8 cellular contexts compared by ENCODE assay signal in genomic region chr20:56422131-56422823, GRCh38. TPM values are rescaled to one million over a fixed set of nuclear protein-coding genes. Genes with fewer than 3 reads are reported as not detected.
DNase-seq lines count a peak whose midpoint lies in the region; ATAC-seq and TF ChIP-seq lines count a peak whose summit lies in the region.

No MANE protein-coding gene starts in this region.

- DNase-seq in COLO829 (ENCODE audit: low spot score) (peak; percentile 94), Kasumi-1 (lab: John Stamatoyannopoulos, UW) (peak; percentile 70 to 75), amniotic epithelial cell (ENCODE audit: low read depth) (peak; percentile 84), myocyte (ENCODE audit: low read depth) (peak; percentile 86), GM20000 (ENCODE audit: low spot score) (no peak)
- no peak for DNase-seq in activated CD4-positive, alpha-beta T cell treated with anti-CD3 and anti-CD28 coated beads for 1 hour

- no peak for TF ChIP-seq CTCF in GM20000 (IDR thresholded peaks at IDR 0.05; ENCODE audit: extremely low read depth, missing control alignments)

- ATAC-seq in GM21717 (IDR thresholded peaks at IDR 0.05; ENCODE audit: unreplicated experiment) (no peak), HG03108 (IDR thresholded peaks at IDR 0.05; ENCODE audit: unreplicated experiment) (no peak)

RNA-seq across cellular contexts. Expression of gene CASS4, which starts 10.2 kb away (rescaled TPM):
- total RNA-seq in myocyte = 20.9 and 48.0 TPM in 2 replicates
- polyA plus RNA-seq in myocyte (2012) = 19.5 TPM

RNA-seq across cellular contexts. Expression of gene CSTF1, which starts 29.8 kb away (rescaled TPM):
- 42.3 and 45.5 TPM in 2 replicates for total RNA-seq in myocyte
- polyA plus RNA-seq in myocyte (2012) = 30.0 TPM

RNA-seq across cellular contexts. Expression of gene AURKA, which starts 30.3 kb away (rescaled TPM):
- 5.7 and 11.6 TPM in 2 replicates for total RNA-seq in myocyte
- polyA plus RNA-seq in myocyte (2012) = 2.0 TPM

RNA-seq across cellular contexts. Expression of gene RTF2, which starts 46.1 kb away (rescaled TPM):
- 81.3 and 92.0 TPM in 2 replicates for total RNA-seq in myocyte
- 121 TPM for polyA plus RNA-seq in myocyte (2012)

Comparison
In these comparisons a context has a peak if more than half of its experiments do, and no peak if none do; other contexts are left out.
1. DNase-seq: peak in COLO829 (single experiment), Kasumi-1 (2 of 2), amniotic epithelial cell (single experiment) and myocyte (single experiment); none in GM20000 (single experiment) and activated CD4-positive, alpha-beta T cell treated with anti-CD3 and anti-CD28 coated beads for 1 hour (single experiment).